ENCODE assay signal across 8 cellular contexts in the genomic region with DNA sequence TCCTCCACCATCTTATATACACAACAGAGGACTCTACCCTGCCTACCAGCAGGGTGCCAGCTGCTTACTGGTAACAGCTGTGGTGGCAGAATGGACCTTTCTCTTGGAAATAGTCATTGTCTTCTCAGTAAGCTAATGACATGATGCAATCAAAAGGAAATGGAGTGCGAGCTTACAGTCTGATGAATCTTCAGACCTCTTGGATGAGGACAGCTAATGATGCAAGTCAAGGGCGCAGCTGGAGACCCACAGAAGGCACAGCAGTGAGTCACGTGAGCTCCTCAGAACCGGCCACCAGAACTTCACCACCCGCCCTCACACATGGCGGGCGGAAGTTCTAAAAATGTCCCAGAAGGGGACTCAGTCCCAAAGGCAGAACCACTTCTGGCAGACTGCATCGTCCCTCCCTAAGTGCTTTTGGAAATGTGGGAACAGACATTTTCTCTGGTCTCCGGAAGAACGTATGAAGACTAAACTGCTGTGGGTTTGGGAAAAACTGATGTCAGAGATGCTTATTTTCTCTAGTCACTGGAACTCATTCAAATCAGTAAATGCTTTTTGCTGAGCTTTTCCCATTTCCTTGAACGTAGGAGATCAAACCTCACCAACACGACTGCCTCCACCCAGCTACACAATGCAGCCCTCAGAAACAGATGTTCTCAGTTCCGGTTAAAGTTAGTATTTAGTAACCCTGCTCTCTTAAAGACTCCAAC.
DNase-seq lines count a peak whose midpoint lies in the region; ATAC-seq, FAIRE-seq and TF ChIP-seq lines count a peak whose summit lies in the region.

No MANE protein-coding gene starts in this region.

- no peak for TF ChIP-seq POLR2A in transverse colon (IDR thresholded peaks at IDR 0.05)

- no peak for ATAC-seq in GM18873 (IDR thresholded peaks at IDR 0.05; ENCODE audit: low FRiP score, unreplicated experiment)

- H3K27ac ChIP-seq in HUES6 (ENCODE audit: low read depth, low read length), result peak overlapping the region; percentile 85
- peak overlapping the region in 1 of 2 donors; percentile 27 for H3K27ac ChIP-seq in ascending aorta
- no peak overlapping the region for H3K27ac ChIP-seq in kidney (ENCODE audit: low read depth in 2 of 2, low read length in 2 of 2)
- peak overlapping the region; percentile 46 to 69 (median 54) for H3K27ac ChIP-seq in transverse colon

- DNase-seq in A172 (ENCODE audit: low spot score), result peak; percentile 6
- DNase-seq in ascending aorta (ENCODE audit: low spot score in 2 of 2), result peak; percentile 22 to 75
- peak; percentile 79 for DNase-seq in kidney
- peak; percentile 35 for DNase-seq in transverse colon
- no peak for DNase-seq in DMS153 (lab: John Stamatoyannopoulos, UW)
- DNase-seq in NCI-H2171 (lab: John Stamatoyannopoulos, UW), result no peak

- FAIRE-seq in kidney (lab: Jason Lieb, UNC), result no peak

- intact Hi-C loops in ascending aorta (cut with DNase I), result no loop called here
- intact Hi-C loops in kidney (cut with DNase I), result no loop called here
- intact Hi-C loops in transverse colon (cut with DNase I; ENCODE audit: low total_unique reads), result loop anchor here (5.0 kb wide), 1 partner anchor 265 kb away; no protein-coding TSS in a partner anchor

- H3K36me3 ChIP-seq in HUES6 (ENCODE audit: control insufficient read depth, insufficient read depth, low read length), result no peaks in the 10 kb centered on the region
- H3K36me3 ChIP-seq in ascending aorta, result no peaks in the 10 kb centered on the region
- H3K36me3 ChIP-seq in kidney (ENCODE audit: control insufficient read depth in 1 of 2, insufficient read depth in 2 of 2, low read length in 2 of 2), result no peaks in the 10 kb centered on the region
- no peaks in the 10 kb centered on the region for H3K36me3 ChIP-seq in transverse colon

- H3K9me3 ChIP-seq in HUES6 (ENCODE audit: control insufficient read depth, insufficient read depth, low read depth, low read length) (no peaks in the 10 kb centered on the region), ascending aorta (no peaks in the 10 kb centered on the region), kidney (ENCODE audit: control insufficient read depth in 1 of 2, low read length in 2 of 2) (no peaks in the 10 kb centered on the region), transverse colon (no peaks in the 10 kb centered on the region)

- no peak for TF ChIP-seq CTCF in ascending aorta (IDR thresholded peaks at IDR 0.05)
- no peak for TF ChIP-seq CTCF in kidney (IDR thresholded peaks at IDR 0.05; ENCODE audit: borderline replicate concordance, extremely low read depth, insufficient read depth)
- no peak for TF ChIP-seq CTCF in transverse colon (IDR thresholded peaks at IDR 0.05)

- H3K4me1 ChIP-seq in HUES6 (ENCODE audit: control insufficient read depth, insufficient read depth, low read length) (peaks cover 16% of the 10 kb centered on the region), ascending aorta (no peaks in the 10 kb centered on the region), kidney (ENCODE audit: control insufficient read depth in 1 of 2, insufficient read depth in 1 of 2, low read depth in 1 of 2, low read length in 2 of 2) (no peaks in the 10 kb centered on the region), transverse colon (no peaks in the 10 kb centered on the region)

- TF ChIP-seq EP300 in transverse colon (IDR thresholded peaks at IDR 0.05; ENCODE audit: low read depth), result no peak

- H3K4me3 ChIP-seq in HUES6 (ENCODE audit: low read depth, low read length) (peak overlapping the region; percentile 23; the same call in 1 of the 2 replicates), ascending aorta (peak overlapping the region in 1 of 2 donors; percentile 19), kidney (ENCODE audit: low read length in 2 of 2) (no peak overlapping the region), transverse colon (no peak overlapping the region)

- WGBS in transverse colon (ENCODE audit: low coverage in 1 of 2), 2 donors, result 70 to 73% methylated on average over 3 to 13 of the region's 13 CpGs

- in situ Hi-C loops in transverse colon (cut with MboI; ENCODE audit: low pct_ligation_motif_present in 1 of 4, low pct_unique_long_range_greater_than_20kb in 1 of 4, low sequenced_read_pairs in 3 of 4), result no loop called here

- no peaks in the 10 kb centered on the region for H3K27me3 ChIP-seq in HUES6 (ENCODE audit: control insufficient read depth, insufficient read depth, low read length)
- no peaks in the 10 kb centered on the region for H3K27me3 ChIP-seq in ascending aorta
- H3K27me3 ChIP-seq in transverse colon, result no peaks in the 10 kb centered on the region

- H3K9ac ChIP-seq in HUES6 (ENCODE audit: low read length), result peak overlapping the region; percentile 73
- H3K9ac ChIP-seq in kidney (ENCODE audit: low read length in 2 of 2), result no peak overlapping the region

Comparison
In these comparisons a context has a peak if more than half of its experiments do, and no peak if none do; other contexts are left out.
1. DNase-seq: peak in A172 (single experiment), ascending aorta (2 of 2), kidney (single experiment) and transverse colon (single experiment); none in DMS153 (single experiment) and NCI-H2171 (single experiment).
2. H3K27ac ChIP-seq: peak in HUES6 (single experiment) and transverse colon (4 of 4); none in kidney (0 of 2).